1 cellular context compared by ENCODE assay signal in the genomic region with DNA sequence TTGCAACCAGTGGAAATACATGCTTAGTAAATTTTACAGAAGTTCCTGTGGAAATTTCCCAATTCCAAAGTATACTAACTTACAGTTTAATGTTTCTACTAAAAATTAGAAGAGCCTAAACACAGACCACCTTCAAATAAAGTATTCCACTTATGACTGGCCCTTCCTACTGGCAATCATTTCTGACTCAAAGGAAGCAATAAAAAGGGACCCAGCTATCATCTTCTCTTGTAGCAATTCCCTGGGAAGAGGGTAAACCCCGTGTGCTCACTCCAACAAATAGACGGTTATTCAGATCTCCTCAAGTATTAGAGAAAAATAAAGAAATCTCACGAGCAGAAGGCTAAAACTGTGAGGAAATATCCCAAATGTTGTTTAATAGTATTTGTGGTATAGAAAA.
TF ChIP-seq lines count a peak whose summit lies in the region.

No MANE protein-coding gene starts in this region.

TF ChIP-seq in K562, 482 proteins besides CTCF, POLR2A, EP300 and RAD21:
- no peak for TF ChIP-seq ZNF77 (CRISPR knock-in tag; IDR thresholded peaks at IDR 0.05)
- TF ChIP-seq ZMIZ1 (IDR thresholded peaks at IDR 0.05; ENCODE audit: low read depth in 2 of 2, low read length in 2 of 2): no peak
- no peak for TF ChIP-seq ZNF695 (CRISPR knock-in tag; IDR thresholded peaks at IDR 0.05)
- TF ChIP-seq ZNF3 (CRISPR knock-in tag; IDR thresholded peaks at IDR 0.05): no peak
- no peak for TF ChIP-seq LEF1 (IDR thresholded peaks at IDR 0.05)
- TF ChIP-seq GTF2A2 (tag; IDR thresholded peaks at IDR 0.05): no peak
- TF ChIP-seq TCF3 (CRISPR knock-in tag; IDR thresholded peaks at IDR 0.05): no peak
- TF ChIP-seq CCNT2 (IDR thresholded peaks at IDR 0.05; ENCODE audit: borderline replicate concordance, extremely low read depth, insufficient read length, low read depth, low read length): no peak
- TF ChIP-seq, protein P1, sequence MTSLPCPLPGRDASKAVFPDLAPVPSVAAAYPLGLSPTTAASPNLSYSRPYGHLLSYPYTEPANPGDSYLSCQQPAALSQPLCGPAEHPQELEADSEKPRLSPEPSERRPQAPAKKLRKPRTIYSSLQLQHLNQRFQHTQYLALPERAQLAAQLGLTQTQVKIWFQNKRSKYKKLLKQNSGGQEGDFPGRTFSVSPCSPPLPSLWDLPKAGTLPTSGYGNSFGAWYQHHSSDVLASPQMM (CRISPR knock-in tag; IDR thresholded peaks at IDR 0.05): no peak
- no peak for TF ChIP-seq CBX8 (IDR thresholded peaks at IDR 0.05; ENCODE audit: borderline replicate concordance, extremely low read depth, low read depth, low read length, poor library complexity, severe bottlenecking)
